Comparison of ENCODE assay signal across 11 cellular contexts in genomic region chr1:234532511-234532922, GRCh38. TPM values are rescaled to one million over a fixed set of nuclear protein-coding genes. Genes with fewer than 3 reads are reported as not detected.
DNase-seq lines count a peak whose midpoint lies in the region; ATAC-seq and TF ChIP-seq lines count a peak whose summit lies in the region.
"Had no signal": no experiment of that assay in that cellular context is flagged by ENCODE, and none has a peak within 500 bp of the region (broad histone marks: within the 10 kb centered on the region; RNA-seq: fewer than 3 reads in every experiment).

No MANE protein-coding gene starts in this region.

- H2AFZ ChIP-seq in PC-3 (ENCODE audit: low read length) (no peak overlapping the region), OCI-LY7 (ENCODE audit: low read length) (no peak overlapping the region)

- H3K79me2 ChIP-seq in PC-3 (ENCODE audit: low read length) (no peaks in the 10 kb centered on the region), OCI-LY7 (ENCODE audit: insufficient read depth, low read depth, low read length) (no peaks in the 10 kb centered on the region)

- DNase-seq in PC-3 (no peak), erythroblast (lab: John Stamatoyannopoulos, UW) (peak; percentile 44), thyroid gland (peak in 1 of 2 donors; percentile 57), OCI-LY7 (ENCODE audit: low spot score) (no peak), HEK293T (ENCODE audit: extremely low spot score) (no peak), NK-92 (lab: John Stamatoyannopoulos, UW; ENCODE audit: unreplicated experiment) (no peak)
- DNase-seq: activated T-cell treated with anti-CD3 and anti-CD28 coated beads, Interleukin-2, amount 50 U/mL, for 72 hours; NCI-H187 treated with DMSO at 0.1 percent for 48 hours; T-helper 2 cell had no signal

- peaks cover 27% of the 10 kb centered on the region for H3K4me1 ChIP-seq in PC-3 (ENCODE audit: insufficient read depth, low read length)
- peaks cover 55 to 58% of the 10 kb centered on the region in 2 donors for H3K4me1 ChIP-seq in mucosa of rectum (ENCODE audit: control insufficient read depth in 2 of 2, insufficient read depth in 2 of 2, low read length in 2 of 2)
- peaks cover 63 to 89% of the 10 kb centered on the region in 2 donors for H3K4me1 ChIP-seq in thyroid gland
- H3K4me1 ChIP-seq in OCI-LY7 (ENCODE audit: insufficient read depth, low read length, poor library complexity, severe bottlenecking), result peaks cover 14% of the 10 kb centered on the region

- H3K4me3 ChIP-seq in PC-3 (ENCODE audit: low read length), result no peak overlapping the region
- peak overlapping the region in 1 of 2 donors; percentile 14 for H3K4me3 ChIP-seq in mucosa of rectum (ENCODE audit: low read length in 2 of 2)
- no peak overlapping the region for H3K4me3 ChIP-seq in thyroid gland (replicated peaks in 1 of 3)
- no peak overlapping the region for H3K4me3 ChIP-seq in OCI-LY7 (ENCODE audit: low read depth, low read length, poor library complexity, severe bottlenecking)

- intact Hi-C loops in PC-3 (cut with micrococcal nuclease), result no loop called here
- intact Hi-C loops in thyroid gland (cut with DNase I), result no loop called here
- intact Hi-C loops in OCI-LY7 (cut with micrococcal nuclease; ENCODE audit: unreplicated experiment), result no loop called here

- POLR2A ChIA-PET in PC-3 (lab: Charles Lee; ENCODE audit: unreplicated experiment) (no interaction called here), OCI-LY7 (lab: Charles Lee) (no interaction called here), HEK293T (lab: Yijun Ruan, JAX) (interaction anchor here (1.0 to 7.4 kb wide), 6 partner anchors 13 to 78 kb away, joined by 3 to 41 read pairs (median 3); partner anchors contain the start of gene IRF2BP2)

- CTCF ChIA-PET in PC-3 (lab: Charles Lee), result no interaction called here
- CTCF ChIA-PET in OCI-LY7 (lab: Charles Lee; ENCODE audit: unreplicated experiment), result no interaction called here
- CTCF ChIA-PET in HEK293T (lab: Yijun Ruan, JAX), result interaction anchor here (0.6 kb wide), 1 partner anchor 10 kb away, joined by 3 read pairs; no protein-coding TSS in a partner anchor

- H3K36me3 ChIP-seq in PC-3 (ENCODE audit: low read depth, low read length), result no peaks in the 10 kb centered on the region
- no peaks in the 10 kb centered on the region for H3K36me3 ChIP-seq in mucosa of rectum (ENCODE audit: control insufficient read depth in 2 of 2, insufficient read depth in 2 of 2, low read length in 2 of 2)
- no peaks in the 10 kb centered on the region for H3K36me3 ChIP-seq in thyroid gland
- H3K36me3 ChIP-seq in OCI-LY7 (ENCODE audit: insufficient read depth, low read length), result no peaks in the 10 kb centered on the region

- H3K9ac ChIP-seq in PC-3 (ENCODE audit: low read length), result no peak overlapping the region
- H3K9ac ChIP-seq in mucosa of rectum (ENCODE audit: low read depth in 1 of 2, low read length in 2 of 2), result peak overlapping the region; percentile 48 to 58

- H4K20me1 ChIP-seq in PC-3 (ENCODE audit: low read length) (no peaks in the 10 kb centered on the region), OCI-LY7 (ENCODE audit: insufficient read depth, low read length) (no peaks in the 10 kb centered on the region)

- 60 to 71% methylated on average over 7 of the region's 7 CpGs for WGBS in thyroid gland, 2 donors

- TF ChIP-seq POLR2A in erythroblast (IDR thresholded peaks at IDR 0.05; ENCODE audit: low read length), result no peak
- peak in 1 of 2 donors; percentile 21 for TF ChIP-seq POLR2A in thyroid gland (IDR thresholded peaks at IDR 0.05)

- no TSS peak for BruUV-seq in PC-3 (replicated peaks; lab: Mats Ljungman, UMichigan)
- BruUV-seq in OCI-LY7 (replicated peaks; lab: Mats Ljungman, UMichigan), result no TSS peak

- H3K9me2 ChIP-seq in PC-3 (replicated peaks; ENCODE audit: low read length) (no peaks in the 10 kb centered on the region), OCI-LY7 (ENCODE audit: insufficient read depth, low read length) (no peaks in the 10 kb centered on the region)

- no peaks in the 10 kb centered on the region for H3K27me3 ChIP-seq in PC-3 (ENCODE audit: low read length)
- H3K27me3 ChIP-seq in mucosa of rectum (ENCODE audit: control insufficient read depth in 2 of 2, insufficient read depth in 2 of 2, low read length in 2 of 2), result no peaks in the 10 kb centered on the region
- no peaks in the 10 kb centered on the region for H3K27me3 ChIP-seq in thyroid gland

- H3K9me3 ChIP-seq in PC-3 (ENCODE audit: low read length) (no peaks in the 10 kb centered on the region), mucosa of rectum (ENCODE audit: control insufficient read depth in 2 of 2, low read length in 2 of 2) (no peaks in the 10 kb centered on the region), thyroid gland (no peaks in the 10 kb centered on the region), OCI-LY7 (ENCODE audit: low read length) (no peaks in the 10 kb centered on the region)

- no peaks in the 10 kb centered on the region for H3F3A ChIP-seq in PC-3 (ENCODE audit: low read length, unreplicated experiment)

- TF ChIP-seq CTCF in PC-3 (conservative IDR thresholded peaks at IDR 0.05; ENCODE audit: low read depth, low read length), result no peak
- TF ChIP-seq CTCF in thyroid gland (IDR thresholded peaks at IDR 0.05), result no peak
- no peak for TF ChIP-seq CTCF in OCI-LY7 (conservative IDR thresholded peaks at IDR 0.05; ENCODE audit: low read length)

- no peak for ATAC-seq in PC-3
- no peak for ATAC-seq in HG02588 (IDR thresholded peaks at IDR 0.05; ENCODE audit: unreplicated experiment)

- peak overlapping the region; percentile 31 for H3K27ac ChIP-seq in PC-3 (ENCODE audit: low read length)
- H3K27ac ChIP-seq in mucosa of rectum (ENCODE audit: low read depth in 2 of 2, low read length in 2 of 2), result peak overlapping the region; percentile 90 to 91
- peak overlapping the region; percentile 89 to 99 (median 98) for H3K27ac ChIP-seq in thyroid gland
- H3K27ac ChIP-seq in OCI-LY7 (ENCODE audit: low read depth, low read length, poor library complexity, severe bottlenecking), result no peak overlapping the region

- 0 out of 2 replicates have a peak overlapping the region, but pooled peaks have one; percentile 22 for H3K4me2 ChIP-seq in PC-3 (ENCODE audit: low read length)
- no peak overlapping the region for H3K4me2 ChIP-seq in OCI-LY7 (ENCODE audit: low read length)

TF ChIP-seq in HEK293T, 16 proteins besides CTCF, POLR2A, EP300 and RAD21:
- no peak for TF ChIP-seq SUZ12 (IDR thresholded peaks at IDR 0.05)
- no peak for TF ChIP-seq ARNT (IDR thresholded peaks at IDR 0.05)
- no peak for TF ChIP-seq PKNOX1 (IDR thresholded peaks at IDR 0.05)
- no peak for TF ChIP-seq TARDBP (IDR thresholded peaks at IDR 0.05)
- TF ChIP-seq ELF4 (IDR thresholded peaks at IDR 0.05), result no peak
- TF ChIP-seq FOXK2 (IDR thresholded peaks at IDR 0.05), result no peak
- TF ChIP-seq L3MBTL2 (conservative IDR thresholded peaks at IDR 0.05), result no peak

RNA-seq across cellular contexts. Expression of gene TARBP1, which starts 53.5 kb away (rescaled TPM):
- 15.1 and 27.7 TPM in 2 replicates for total RNA-seq in PC-3 (2014; rRNA removed)
- total RNA-seq in thyroid gland, result 10 to 100 TPM; 27.1 to 58.1 (median 31.3) TPM
- total RNA-seq in OCI-LY7 (2014; rRNA removed; shearing (Covaris generic)), result 30.0 and 30.5 TPM in 2 replicates
- 49.8 and 61.7 TPM in 2 replicates for total RNA-seq in OCI-LY7 (2022)

Comparison
In these comparisons a context has a peak if more than half of its experiments do, and no peak if none do; other contexts are left out.
1. DNase-seq: peak in erythroblast (2 of 2); none in PC-3 (single experiment), OCI-LY7 (single experiment), HEK293T (single experiment) and NK-92 (single experiment).